Comparison of ENCODE assay signal across 7 cellular contexts in genomic region chr6:12309070-12309469, GRCh38. TPM values are rescaled to one million over a fixed set of nuclear protein-coding genes. Genes with fewer than 3 reads are reported as not detected.
"Had no signal": no experiment of that assay in that cellular context is flagged by ENCODE, and none has a peak within 500 bp of the region (broad histone marks: within the 10 kb centered on the region; RNA-seq: fewer than 3 reads in every experiment).

No MANE protein-coding gene starts in this region.

- FAIRE-seq: HTR-8/SVneo, K562 had no signal

- H3K27ac ChIP-seq: HL-60 had no signal

- ATAC-seq: K562 had no signal

- H3K4me3 ChIP-seq: K562 had no signal

- DNase-seq: IMR-90, KBM-7, KG1 had no signal

RNA-seq across cellular contexts. Expression of gene EDN1, which starts 18.9 kb away (rescaled TPM):
- total RNA-seq: K562 had no signal
- polyA plus RNA-seq: IgD-negative memory B cell had no signal
